Comparison of ENCODE assay signal across 25 cellular contexts in the genomic region with DNA sequence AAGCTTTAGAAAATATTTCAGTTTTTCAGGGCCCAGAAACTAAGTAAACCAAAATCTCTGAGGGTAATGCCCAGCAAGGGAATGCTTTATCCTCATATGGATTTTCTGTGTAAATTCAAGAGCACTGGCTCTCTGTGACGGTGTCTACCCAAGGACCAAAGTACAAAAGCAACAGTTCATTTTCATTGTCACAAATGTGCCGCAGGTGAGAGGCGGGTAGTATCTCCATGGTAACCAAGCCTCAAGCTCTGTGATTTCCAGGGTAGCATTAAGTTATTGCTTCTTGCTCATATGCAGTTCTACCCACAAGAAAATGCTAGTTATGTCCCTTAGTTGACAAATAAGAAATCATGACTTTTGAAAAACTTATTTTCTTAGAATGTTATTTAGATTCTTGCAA.
"Had no signal": no experiment of that assay in that cellular context is flagged by ENCODE, and none has a peak within 500 bp of the region (broad histone marks: within the 10 kb centered on the region; RNA-seq: fewer than 3 reads in every experiment).

No MANE protein-coding gene starts in this region.

- H3K4me3 ChIP-seq: SK-N-MC had no signal

- H3K36me3 ChIP-seq: brain microvascular endothelial cell had no signal

- DNase-seq: activated CD4-positive, alpha-beta memory T cell treated with anti-CD3 and anti-CD28 coated beads, Interleukin-2, amount 10 ng/mL, durations not matched to agents 7 days and 5 days; activated CD4-positive, alpha-beta T cell treated with anti-CD3 and anti-CD28 coated beads, Interleukin-2, amount 10 ng/mL, durations not matched to agents 7 days and 5 days; activated CD4-positive, CD25-positive, alpha-beta regulatory T cell; activated gamma-delta T cell treated with Interleukin-2 at 50 U/mL for 16 hours; activated naive CD4-positive, alpha-beta T cell treated with anti-CD3 and anti-CD28 coated beads, Interleukin-2, amount 10 ng/mL, durations not matched to agents 7 days and 5 days; activated naive CD8-positive, alpha-beta T cell treated with anti-CD3 and anti-CD28 coated beads for 36 hours; activated T-cell treated with anti-CD3 and anti-CD28 coated beads for 4 hours; activated T-cell treated with anti-CD3 and anti-CD28 coated beads, Interleukin-2, amount 50 U/mL, for 48 hours; brain microvascular endothelial cell; cerebellar nuclear complex; KG1; NCI-H1048; NCI-H1930; NCI-H2107; NCI-H446; NCI-H524; NK-92 treated with Interleukin-12 subunit alpha and Interleukin-12 subunit beta, amount 100 ng/mL, for 24 hours; OCI-M1; RPMI8226; T-cell; T-helper 2 cell; T1000 had no signal

- ATAC-seq: Panc1, Right ventricle myocardium inferior, T-cell had no signal
